ENCODE assay signal across 26 cellular contexts in the genomic region with DNA sequence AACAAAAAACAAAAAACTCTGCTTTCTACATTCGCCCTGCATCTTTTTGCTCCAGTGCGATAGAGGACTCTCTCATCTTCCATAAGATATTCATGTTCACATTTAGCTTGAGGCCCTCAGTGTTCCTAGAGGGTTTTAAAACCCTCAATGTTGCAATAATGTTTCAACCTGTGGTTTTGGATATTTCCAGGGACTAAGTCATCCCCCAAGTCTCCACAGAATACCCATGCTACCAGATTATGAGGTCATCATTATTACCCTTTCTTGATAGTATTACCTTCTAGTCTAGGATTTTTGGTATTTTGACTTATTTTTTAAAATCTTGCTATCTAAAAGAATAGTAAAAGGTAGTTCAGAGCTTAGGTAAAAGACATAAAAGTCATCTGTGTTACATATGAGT.
"Had no signal": no experiment of that assay in that cellular context is flagged by ENCODE, and none has a peak within 500 bp of the region (broad histone marks: within the 10 kb centered on the region; RNA-seq: fewer than 3 reads in every experiment).

No MANE protein-coding gene starts in this region.

- H3K27ac Mint-ChIP-seq: activated CD4-positive, alpha-beta T cell treated with anti-CD3 and anti-CD28 coated beads for 36 hours; activated CD8-positive, alpha-beta memory T cell treated with anti-CD3 and anti-CD28 coated beads, Interleukin-2, amount 10 ng/mL, durations not matched to agents 7 days and 5 days; activated CD8-positive, alpha-beta T cell treated with anti-CD3 and anti-CD28 coated beads, Interleukin-2, amount 10 ng/mL, durations not matched to agents 7 days and 5 days; activated naive CD4-positive, alpha-beta T cell treated with anti-CD3 and anti-CD28 coated beads, Interleukin-2, amount 50 U/mL, for 24 hours; activated T-helper 2 cell treated with anti-CD3 and anti-CD28 coated beads, Interferon-gamma antibody, Interleukin-2, Interleukin-4, amounts not matched to agents 10 μg/mL and 5 μg/mL and 100 μg/mL, durations not matched to agents 14 hours and 24 hours and 36 hours; nephron; stimulated activated effector memory CD8-positive, alpha-beta T cell treated with anti-CD3 and anti-CD28 coated beads, Interleukin-12 subunit alpha, Interleukin-12 subunit beta, amount 100 ng/mL, for 72 hours; stimulated activated naive CD8-positive, alpha-beta T cell treated with anti-CD3 and anti-CD28 coated beads, Interleukin-15, Interleukin-2, amounts not matched to agents 100 ng/mL and 50 ng/mL, for 24 hours had no signal

- H3K4me1 ChIP-seq: gastrocnemius medialis, left ventricle myocardium inferior, upper lobe of left lung, vagina had no signal

- H3K36me3 ChIP-seq: brain microvascular endothelial cell, gastrocnemius medialis, left ventricle myocardium inferior, neutrophil, upper lobe of left lung, vagina had no signal

- H3K9me3 ChIP-seq: gastrocnemius medialis, left ventricle myocardium inferior, neutrophil, upper lobe of left lung, vagina had no signal

- H3K27me3 ChIP-seq: brain microvascular endothelial cell, gastrocnemius medialis, neutrophil, upper lobe of left lung, vagina had no signal

- H3K9me3 Mint-ChIP-seq: nephron had no signal

- ATAC-seq: activated CD4-positive, alpha-beta T cell treated with anti-CD3 and anti-CD28 coated beads for 36 hours; activated CD8-positive, alpha-beta memory T cell treated with anti-CD3 and anti-CD28 coated beads, Interleukin-2, amount 10 ng/mL, durations not matched to agents 7 days and 5 days; activated CD8-positive, alpha-beta T cell treated with anti-CD3 and anti-CD28 coated beads, Interleukin-2, amount 10 ng/mL, durations not matched to agents 7 days and 5 days; gastrocnemius medialis; sciatic nerve; stimulated activated effector memory CD8-positive, alpha-beta T cell treated with anti-CD3 and anti-CD28 coated beads, Interleukin-12 subunit alpha, Interleukin-12 subunit beta, amount 100 ng/mL, for 72 hours had no signal

- H3K4me3 ChIP-seq: gastrocnemius medialis, left ventricle myocardium inferior, upper lobe of left lung, vagina had no signal

- H3K36me3 Mint-ChIP-seq: activated CD8-positive, alpha-beta memory T cell treated with anti-CD3 and anti-CD28 coated beads, Interleukin-2, amount 10 ng/mL, durations not matched to agents 7 days and 5 days; activated naive CD4-positive, alpha-beta T cell treated with anti-CD3 and anti-CD28 coated beads, Interleukin-2, amount 50 U/mL, for 24 hours; stimulated activated effector memory CD8-positive, alpha-beta T cell treated with anti-CD3 and anti-CD28 coated beads, Interleukin-12 subunit alpha, Interleukin-12 subunit beta, amount 100 ng/mL, for 72 hours had no signal

- DNase-seq: activated CD4-positive, alpha-beta T cell treated with anti-CD3 and anti-CD28 coated beads for 36 hours; activated CD4-positive, CD25-positive, alpha-beta regulatory T cell; activated CD8-positive, alpha-beta memory T cell treated with anti-CD3 and anti-CD28 coated beads, Interleukin-2, amount 10 ng/mL, durations not matched to agents 7 days and 5 days; activated CD8-positive, alpha-beta T cell treated with anti-CD3 and anti-CD28 coated beads, Interleukin-2, amount 10 ng/mL, durations not matched to agents 7 days and 5 days; activated T-cell treated with anti-CD3 and anti-CD28 coated beads, Interleukin-2, amount 50 U/mL, for 48 hours; anterior cingulate cortex; brain microvascular endothelial cell; central memory CD4-positive, alpha-beta T cell; dermis blood vessel endothelial cell; effector CD8-positive, alpha-beta T cell; gastrocnemius medialis; glutamatergic neuron; islet precursor cell; left ventricle myocardium inferior; small intestine; stimulated activated CD4-positive, alpha-beta T cell treated with anti-CD3 and anti-CD28 coated beads, Interleukin-4, amount 100 ng/mL, for 24 hours; substantia nigra; upper lobe of left lung had no signal

- H3K27ac ChIP-seq: brain microvascular endothelial cell, gastrocnemius medialis, left ventricle myocardium inferior, neutrophil, upper lobe of left lung, vagina had no signal
